ENCODE assay signal across 19 cellular contexts in the genomic region with DNA sequence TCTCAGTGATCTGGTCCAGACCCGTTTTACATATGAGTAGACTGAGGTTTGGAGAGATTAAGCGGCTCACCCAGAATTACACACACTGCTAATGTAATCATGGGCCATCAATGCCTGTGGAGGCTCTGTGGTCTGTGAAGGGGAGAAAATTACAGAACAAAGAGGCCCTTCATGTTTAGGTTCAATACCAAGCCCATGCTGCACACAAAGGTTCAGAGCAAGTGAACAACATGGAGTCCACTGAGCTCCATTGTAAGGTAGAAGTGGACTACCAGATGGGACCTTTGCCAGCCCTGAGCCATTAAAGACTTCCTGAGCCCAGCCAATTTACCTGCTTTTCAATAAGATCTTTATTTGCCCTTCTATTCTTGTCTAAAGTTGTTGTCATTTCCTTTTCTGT.
DNase-seq lines count a peak whose midpoint lies in the region; ATAC-seq, FAIRE-seq and TF ChIP-seq lines count a peak whose summit lies in the region.
"Had no signal": no experiment of that assay in that cellular context is flagged by ENCODE, and none has a peak within 500 bp of the region (broad histone marks: within the 10 kb centered on the region; RNA-seq: fewer than 3 reads in every experiment).

No MANE protein-coding gene starts in this region.

- H3K9me3 ChIP-seq in HAP-1 = no peaks in the 10 kb centered on the region
- H3K9me3 ChIP-seq in H1 (ENCODE audit: insufficient read depth in 2 of 2, low read depth in 1 of 2, low read length in 1 of 2) = no peaks in the 10 kb centered on the region
- no peaks in the 10 kb centered on the region for H3K9me3 ChIP-seq in smooth muscle cell (replicated peaks; ENCODE audit: low read depth)
- no peaks in the 10 kb centered on the region for H3K9me3 ChIP-seq in MM.1S (replicated peaks; ENCODE audit: insufficient read depth, low read length)
- H3K9me3 ChIP-seq: BE2C had no signal

- H3K9ac ChIP-seq in H1 (replicated peaks in 1 of 4; ENCODE audit: extremely low read depth in 1 of 4, low read depth in 3 of 4, low read length in 3 of 4) = no peak overlapping the region
- no peak overlapping the region for H3K9ac ChIP-seq in smooth muscle cell (ENCODE audit: low read depth)
- H3K9ac ChIP-seq in MM.1S (ENCODE audit: low read length) = no peak overlapping the region
- H3K9ac ChIP-seq: GM23248 had no signal

- POLR2A ChIA-PET in H1 (lab: Charles Lee; ENCODE audit: partially characterized antibody) = no interaction called here

- CTCF ChIA-PET in H1 (lab: Charles Lee; ENCODE audit: partially characterized antibody) = no interaction called here

- no peaks in the 10 kb centered on the region for H3K9me2 ChIP-seq in MM.1S (replicated peaks; ENCODE audit: insufficient read depth, low read length)

- intact Hi-C loops in left colon (cut with DNase I, micrococcal nuclease) = no loop called here

- no peak overlapping the region for H2BK20ac ChIP-seq in H1 (ENCODE audit: low read length)

- H3K4me2 ChIP-seq in H1 (ENCODE audit: insufficient read depth in 1 of 2, low read depth in 2 of 2, low read length in 2 of 2) (no peak overlapping the region), smooth muscle cell (no peak overlapping the region), MM.1S (ENCODE audit: low read depth, low read length) (no peak overlapping the region)

- DNase-seq in HAP-1 (ENCODE audit: low spot score in 2 of 2) (peak; percentile 21 to 39), NCI-H69 (lab: John Stamatoyannopoulos, UW) (peak; percentile 87), H1 (ENCODE audit: low read depth in 1 of 2, low spot score in 2 of 2) (no peak), smooth muscle cell (lab: John Stamatoyannopoulos, UW; ENCODE audit: unreplicated experiment) (no peak), cortex of kidney (lab: John Stamatoyannopoulos, UW) (no peak), left colon (no peak), MM.1S (no peak)
- DNase-seq: BE2C; CD4-positive, alpha-beta memory T cell; DMS 273 treated with DMSO at 0.1 percent for 48 hours; EL; GM23248; NCI-H1048; NCI-H1694; NCI-H2227 treated with DMSO at 0.1 percent for 48 hours; NCI-H526; SHP77 treated with DMSO at 0.1 percent for 48 hours had no signal

- H3K4me3 ChIP-seq in HAP-1 (no peak overlapping the region), H1 (ENCODE audit: extremely low read depth in 1 of 4, insufficient read depth in 2 of 4, low read depth in 3 of 4, low read length in 4 of 4) (no peak overlapping the region), smooth muscle cell (no peak overlapping the region), MM.1S (ENCODE audit: low read length) (no peak overlapping the region)
- H3K4me3 ChIP-seq: GM23248, K562 had no signal

- H3K4me1 ChIP-seq in HAP-1 (peaks cover 20% of the 10 kb centered on the region), H1 (replicated peaks in 1 of 4; ENCODE audit: control insufficient read depth in 3 of 4, insufficient read depth in 4 of 4, low read length in 3 of 4) (peaks cover 0 to 3% (median 0%) of the 10 kb centered on the region in 4 experiments; a peak in 1 of 7 replicates), smooth muscle cell (ENCODE audit: low read depth) (no peaks in the 10 kb centered on the region), MM.1S (ENCODE audit: low read length) (no peaks in the 10 kb centered on the region)
- H3K4me1 ChIP-seq: BE2C had no signal

- WGBS in H1 (ENCODE audit: extremely low coverage in 1 of 2, insufficient coverage in 1 of 2, insufficient read length in 1 of 2, insufficient replicate concordance in 2 of 2, low coverage in 1 of 2, low lambda C conversion rate in 2 of 2, missing lambda C conversion rate in 1 of 2), 2 experiments = 86% methylated on average over 2 of the region's 2 CpGs; no CpG with 5 or more reads in 1 of the 2 experiments
- 73% methylated on average over 2 of the region's 2 CpGs for WGBS in smooth muscle cell (ENCODE audit: low lambda C conversion rate)

- H3K23ac ChIP-seq in H1 (ENCODE audit: insufficient read length) = no peak overlapping the region

- H4K20me1 ChIP-seq in H1 (replicated peaks in 1 of 2; ENCODE audit: control insufficient read depth in 1 of 2, insufficient read depth in 2 of 2, low read length in 2 of 2) (no peaks in the 10 kb centered on the region), smooth muscle cell (ENCODE audit: low read depth) (no peaks in the 10 kb centered on the region), MM.1S (ENCODE audit: insufficient read depth, low read length) (no peaks in the 10 kb centered on the region)

- TF ChIP-seq RAD21 in H1 (IDR thresholded peaks at IDR 0.05 in 1 of 2, conservative IDR thresholded peaks at IDR 0.05 in 1 of 2; ENCODE audit: low read depth in 2 of 2, low read length in 2 of 2) = no peak

- H3K23me2 ChIP-seq in H1 (ENCODE audit: low read depth, low read length) = no peaks in the 10 kb centered on the region

- TF ChIP-seq EP300 in H1 (IDR thresholded peaks at IDR 0.05; ENCODE audit: borderline replicate concordance in 1 of 2, low read depth in 2 of 2, low read length in 2 of 2) = no peak

- H2AFZ ChIP-seq in H1 (ENCODE audit: low read length) (no peak overlapping the region), smooth muscle cell (ENCODE audit: low read depth) (peak overlapping the region; percentile 30), MM.1S (ENCODE audit: low read length) (no peak overlapping the region)
- H2AFZ ChIP-seq: GM23248 had no signal

- H3K4ac ChIP-seq in H1 (replicated peaks; ENCODE audit: insufficient read length, low read depth, low read length) = no peak overlapping the region

- no peak overlapping the region for H4K8ac ChIP-seq in H1 (ENCODE audit: extremely low read depth, insufficient read depth, low read length)

- H3K27ac ChIP-seq in H1 (ENCODE audit: low read depth, low read length) = no peak overlapping the region
- H3K27ac ChIP-seq in smooth muscle cell (ENCODE audit: low read depth) = no peak overlapping the region
- no peak overlapping the region for H3K27ac ChIP-seq in MM.1S (ENCODE audit: low read length)
- H3K27ac ChIP-seq: GM23248 had no signal

- in situ Hi-C loops in HAP-1 (cut with MboI; ENCODE audit: low sequenced_read_pairs) = no loop called here

- H2AK5ac ChIP-seq in H1 (ENCODE audit: low read depth, low read length) = no peak overlapping the region

- no peak for ATAC-seq in left colon
- ATAC-seq: K562 had no signal

- no peak overlapping the region for H2BK5ac ChIP-seq in H1 (ENCODE audit: low read depth, low read length)

- TF ChIP-seq CTCF in H1 (IDR thresholded peaks at IDR 0.05; ENCODE audit: control extremely low read depth in 1 of 3, insufficient read depth in 1 of 3, low read depth in 1 of 3, low read length in 3 of 3) (no peak), smooth muscle cell (IDR thresholded peaks at IDR 0.05; ENCODE audit: borderline replicate concordance, insufficient read depth, poor library complexity, severe bottlenecking) (no peak), MM.1S (IDR thresholded peaks at IDR 0.05; ENCODE audit: low read length) (no peak)

- no peak overlapping the region for H4K91ac ChIP-seq in H1 (replicated peaks; ENCODE audit: insufficient read length, low read length)

- no peak overlapping the region for H3K56ac ChIP-seq in H1 (replicated peaks; ENCODE audit: insufficient read length, low read depth, low read length)

- peaks cover 5% of the 10 kb centered on the region for H3F3A ChIP-seq in smooth muscle cell (ENCODE audit: low read depth)
- H3F3A ChIP-seq in MM.1S (ENCODE audit: insufficient read depth, low read length) = no peaks in the 10 kb centered on the region

- H3K14ac ChIP-seq in H1 (ENCODE audit: insufficient read length) = no peak overlapping the region

- no peak overlapping the region for H2BK12ac ChIP-seq in H1 (ENCODE audit: low read depth, low read length)

- TF ChIP-seq POLR2A in H1 (IDR thresholded peaks at IDR 0.05; ENCODE audit: control extremely low read depth in 1 of 2, low read depth in 2 of 2, low read length in 2 of 2) = no peak

- peak; percentile 39 for FAIRE-seq in H1 (lab: Jason Lieb, UNC)
- FAIRE-seq: K562, RCC 7860 had no signal

- H3K36me3 ChIP-seq in HAP-1 (replicated peaks) = no peaks in the 10 kb centered on the region
- no peaks in the 10 kb centered on the region for H3K36me3 ChIP-seq in H1 (ENCODE audit: control insufficient read depth in 2 of 4, insufficient read depth in 4 of 4, low read length in 3 of 4)
- H3K36me3 ChIP-seq in smooth muscle cell (ENCODE audit: low read depth) = no peaks in the 10 kb centered on the region
- H3K36me3 ChIP-seq in MM.1S (replicated peaks; ENCODE audit: insufficient read depth, low read length) = no peaks in the 10 kb centered on the region
- H3K36me3 ChIP-seq: BE2C had no signal

- H4K5ac ChIP-seq in H1 (ENCODE audit: insufficient read length, low read depth, low read length) = no peak overlapping the region

- no peak overlapping the region for H2BK15ac ChIP-seq in H1 (ENCODE audit: low read length)

- H3K27me3 ChIP-seq in HAP-1 (ENCODE audit: low read depth) (no peaks in the 10 kb centered on the region), H1 (replicated peaks in 1 of 4; ENCODE audit: control insufficient read depth in 3 of 4, extremely low read depth in 1 of 4, insufficient read depth in 3 of 4, low read length in 3 of 4) (no peaks in the 10 kb centered on the region), smooth muscle cell (ENCODE audit: low read depth) (no peaks in the 10 kb centered on the region), MM.1S (replicated peaks; ENCODE audit: insufficient read depth, low read length) (no peaks in the 10 kb centered on the region)
- H3K27me3 ChIP-seq: BE2C had no signal

- H3K79me1 ChIP-seq in H1 (ENCODE audit: low read depth, low read length) = no peaks in the 10 kb centered on the region

- no peak overlapping the region for H2BK120ac ChIP-seq in H1 (replicated peaks; ENCODE audit: low read depth, low read length)

- H3K18ac ChIP-seq in H1 (ENCODE audit: extremely low read depth, low read length) = no peak overlapping the region

- H3K79me2 ChIP-seq in H1 (ENCODE audit: control insufficient read depth in 1 of 2, insufficient read depth in 2 of 2, low read length in 2 of 2) (no peaks in the 10 kb centered on the region), smooth muscle cell (ENCODE audit: low read depth) (no peaks in the 10 kb centered on the region), MM.1S (ENCODE audit: low read length) (no peaks in the 10 kb centered on the region)

TF ChIP-seq in H1, 55 proteins besides CTCF, POLR2A, EP300 and RAD21 (continues in another document):
- TF ChIP-seq TEAD4 (IDR thresholded peaks at IDR 0.05; ENCODE audit: low read depth, low read length) (no peak), BCL11A (IDR thresholded peaks at IDR 0.05; ENCODE audit: low read depth in 2 of 2, low read length in 2 of 2) (no peak), SIX5 (IDR thresholded peaks at IDR 0.05; ENCODE audit: low read depth, low read length) (no peak), POLR2AphosphoS5 (IDR thresholded peaks at IDR 0.05; ENCODE audit: low read depth, low read length) (no peak), TBP (IDR thresholded peaks at IDR 0.05; ENCODE audit: low read depth, low read length) (no peak), JUND (IDR thresholded peaks at IDR 0.05; ENCODE audit: low read length) (no peak), SAP30 (IDR thresholded peaks at IDR 0.05; ENCODE audit: insufficient read depth, insufficient replicate concordance, low read length) (no peak), FOSL1 (IDR thresholded peaks at IDR 0.05; ENCODE audit: insufficient read depth, low read depth, low read length) (no peak), RBBP5 (IDR thresholded peaks at IDR 0.05; ENCODE audit: borderline replicate concordance, low read depth, low read length) (no peak)

Comparison
In these comparisons a context has a peak if more than half of its experiments do, and no peak if none do; other contexts are left out.
1. DNase-seq: peak in HAP-1 (2 of 2) and NCI-H69 (single experiment); none in H1 (0 of 2), smooth muscle cell (single experiment), cortex of kidney (single experiment), left colon (0 of 2) and MM.1S (single experiment).